ENCODE assay signal across 11 cellular contexts in genomic region chr1:233598891-233599541, GRCh38. TPM values are rescaled to one million over a fixed set of nuclear protein-coding genes. Genes with fewer than 3 reads are reported as not detected.
DNase-seq lines count a peak whose midpoint lies in the region; ATAC-seq and FAIRE-seq lines count a peak whose summit lies in the region.
"Had no signal": no experiment of that assay in that cellular context is flagged by ENCODE, and none has a peak within 500 bp of the region (broad histone marks: within the 10 kb centered on the region; RNA-seq: fewer than 3 reads in every experiment).

No MANE protein-coding gene starts in this region.

- peak overlapping the region; percentile 78 for H3K27ac Mint-ChIP-seq in activated CD4-positive, alpha-beta T cell treated with anti-CD3 and anti-CD28 coated beads, Interleukin-2, amount 10 ng/mL, durations not matched to agents 24 days and 14 days
- H3K27ac Mint-ChIP-seq: immature natural killer cell had no signal

- FAIRE-seq in HTR-8/SVneo (lab: Jason Lieb, UNC) = no peak
- FAIRE-seq: H1 had no signal

- H3K9me3 Mint-ChIP-seq in activated CD4-positive, alpha-beta T cell treated with anti-CD3 and anti-CD28 coated beads, Interleukin-2, amount 10 ng/mL, durations not matched to agents 24 days and 14 days = peaks cover 3% of the 10 kb centered on the region

- ATAC-seq in GM21526 (IDR thresholded peaks at IDR 0.05; ENCODE audit: low FRiP score, unreplicated experiment) = peak; percentile 94
- peak; percentile 85 for ATAC-seq in HG03354 (IDR thresholded peaks at IDR 0.05; ENCODE audit: poor library complexity, severe bottlenecking, unreplicated experiment)
- peak; percentile 88 for ATAC-seq in left lobe of liver
- ATAC-seq: upper lobe of right lung had no signal

- peaks cover 14% of the 10 kb centered on the region for H3K4me1 Mint-ChIP-seq in activated CD4-positive, alpha-beta T cell treated with anti-CD3 and anti-CD28 coated beads, Interleukin-2, amount 10 ng/mL, durations not matched to agents 24 days and 14 days
- H3K4me1 Mint-ChIP-seq: immature natural killer cell had no signal

- no peaks in the 10 kb centered on the region for H3K27me3 Mint-ChIP-seq in activated CD4-positive, alpha-beta T cell treated with anti-CD3 and anti-CD28 coated beads, Interleukin-2, amount 10 ng/mL, durations not matched to agents 24 days and 14 days

- peak overlapping the region; percentile 30 for H3K4me3 Mint-ChIP-seq in activated CD4-positive, alpha-beta T cell treated with anti-CD3 and anti-CD28 coated beads, Interleukin-2, amount 10 ng/mL, durations not matched to agents 24 days and 14 days
- H3K4me3 Mint-ChIP-seq: immature natural killer cell had no signal

- no peaks in the 10 kb centered on the region for H3K36me3 Mint-ChIP-seq in activated CD4-positive, alpha-beta T cell treated with anti-CD3 and anti-CD28 coated beads, Interleukin-2, amount 10 ng/mL, durations not matched to agents 24 days and 14 days (ENCODE audit: low read depth)
- H3K36me3 Mint-ChIP-seq: immature natural killer cell had no signal

- peak; percentile 66 for DNase-seq in activated CD4-positive, alpha-beta T cell treated with anti-CD3 and anti-CD28 coated beads, Interleukin-2, amount 10 ng/mL, durations not matched to agents 24 days and 14 days
- no peak for DNase-seq in activated CD4-positive, alpha-beta T cell treated with anti-CD3 and anti-CD28 coated beads, Interleukin-2, amount 50 U/mL, for 4 hours
- no peak for DNase-seq in left lobe of liver (ENCODE audit: low spot score)
- no peak for DNase-seq in SHP77 treated with DMSO at 0.1 percent for 48 hours (lab: John Stamatoyannopoulos, UW)
- DNase-seq in HTR-8/SVneo (ENCODE audit: insufficient read length, low spot score) = no peak
- DNase-seq in DMS153 treated with DMSO at 0.1 percent for 48 hours (lab: John Stamatoyannopoulos, UW; ENCODE audit: unreplicated experiment) = no peak
- DNase-seq: immature natural killer cell, upper lobe of right lung had no signal

- intact Hi-C loops in activated CD4-positive, alpha-beta T cell treated with anti-CD3 and anti-CD28 coated beads, Interleukin-2, amount 10 ng/mL, durations not matched to agents 24 days and 14 days (cut with micrococcal nuclease) = loop anchor here (1.0 to 2.0 kb wide), 3 partner anchors 13 to 192 kb away; no protein-coding TSS in a partner anchor

RNA-seq across cellular contexts. Expression of gene KCNK1, which starts 14.9 kb away (rescaled TPM):
- 1.9 and 2.3 TPM in 2 replicates for total RNA-seq in activated CD4-positive, alpha-beta T cell treated with anti-CD3 and anti-CD28 coated beads, Interleukin-2, amount 10 ng/mL, durations not matched to agents 24 days and 14 days
- 1.1 TPM for total RNA-seq in left lobe of liver
